Comparison of ENCODE assay signal across 14 cellular contexts in genomic region chr11:102831709-102832492, GRCh38. TPM values are rescaled to one million over a fixed set of nuclear protein-coding genes. Genes with fewer than 3 reads are reported as not detected.
DNase-seq lines count a peak whose midpoint lies in the region; ATAC-seq, FAIRE-seq and TF ChIP-seq lines count a peak whose summit lies in the region.
"Had no signal": no experiment of that assay in that cellular context is flagged by ENCODE, and none has a peak within 500 bp of the region (broad histone marks: within the 10 kb centered on the region; RNA-seq: fewer than 3 reads in every experiment).

No MANE protein-coding gene starts in this region.

- H3K27me3 ChIP-seq in K562 (ENCODE audit: control insufficient read depth in 2 of 2, insufficient read depth in 2 of 2, low read length in 2 of 2) = no peaks in the 10 kb centered on the region
- H3K27me3 ChIP-seq: cardiac muscle cell had no signal

- TF ChIP-seq EP300 in K562 (IDR thresholded peaks at IDR 0.05; ENCODE audit: low read length) = no peak

- peak overlapping the region; percentile 44 to 51 for H3K4me3 Mint-ChIP-seq in activated T-cell treated with anti-CD3 and anti-CD28 coated beads, Interleukin-2, amount 50 U/mL, for 72 hours
- H3K4me3 Mint-ChIP-seq in type B pancreatic cell = peak overlapping the region; percentile 71

- no peaks in the 10 kb centered on the region for H3K36me3 Mint-ChIP-seq in activated T-cell treated with anti-CD3 and anti-CD28 coated beads, Interleukin-2, amount 50 U/mL, for 72 hours (ENCODE audit: insufficient read depth in 2 of 2)
- H3K36me3 Mint-ChIP-seq in type B pancreatic cell = no peaks in the 10 kb centered on the region

- H3K4me1 ChIP-seq in K562 (replicated peaks in 1 of 2; ENCODE audit: control insufficient read depth in 2 of 2, insufficient read depth in 2 of 2, low read length in 2 of 2) = no peaks in the 10 kb centered on the region

- no peak for TF ChIP-seq CTCF in K562 (IDR thresholded peaks at IDR 0.05 in 2 of 3, conservative IDR thresholded peaks at IDR 0.05 in 1 of 3; ENCODE audit: insufficient read depth in 2 of 3, low read depth in 1 of 3, low read length in 3 of 3)
- TF ChIP-seq CTCF in type B pancreatic cell (conservative IDR thresholded peaks at IDR 0.05) = no peak

- no peak for DNase-seq in activated T-cell treated with anti-CD3 and anti-CD28 coated beads, Interleukin-2, amount 50 U/mL, for 72 hours
- DNase-seq in activated T-cell treated with anti-CD3 and anti-CD28 coated beads, Interleukin-2, amount 50 U/mL, for 48 hours = no peak
- no peak for DNase-seq in K562 (ENCODE audit: extremely low read depth in 1 of 4, low spot score in 3 of 4)
- no peak for DNase-seq in left lobe of liver (ENCODE audit: low spot score)
- DNase-seq in type B pancreatic cell (ENCODE audit: extremely low spot score, unreplicated experiment) = no peak
- no peak for DNase-seq in posterior vena cava (ENCODE audit: low spot score)
- DNase-seq: ACHN; Right ventricle myocardium superior; stimulated activated CD4-positive, alpha-beta T cell treated with anti-CD3 and anti-CD28 coated beads, Interleukin-4, amount 100 ng/mL, for 24 hours had no signal

- CTCF ChIA-PET in K562 (lab: Yijun Ruan, JAX; ENCODE audit: low intra/inter-chr PET ratio) = no interaction called here

- no peaks in the 10 kb centered on the region for H3K4me1 Mint-ChIP-seq in activated T-cell treated with anti-CD3 and anti-CD28 coated beads, Interleukin-2, amount 50 U/mL, for 72 hours (ENCODE audit: low read depth)
- peaks cover 10% of the 10 kb centered on the region for H3K4me1 Mint-ChIP-seq in type B pancreatic cell (ENCODE audit: unreplicated experiment)

- H2AFZ ChIP-seq in K562 (ENCODE audit: low read depth, low read length) = 0 out of 2 replicates have a peak overlapping the region, but pooled peaks have one; percentile 16

- H3K9me3 Mint-ChIP-seq in activated T-cell treated with anti-CD3 and anti-CD28 coated beads, Interleukin-2, amount 50 U/mL, for 72 hours = no peaks in the 10 kb centered on the region
- H3K9me3 Mint-ChIP-seq in type B pancreatic cell = no peaks in the 10 kb centered on the region

- no peak for TF ChIP-seq RAD21 in K562 (CRISPR knock-in tag; conservative IDR thresholded peaks at IDR 0.05 in 1 of 2, IDR thresholded peaks at IDR 0.05 in 1 of 2)

- no peaks in the 10 kb centered on the region for H3K9me3 ChIP-seq in K562 (replicated peaks; ENCODE audit: control insufficient read depth, insufficient read depth, low read depth, low read length)

- no peak overlapping the region for H3K27ac ChIP-seq in K562 (ENCODE audit: extremely low read depth, low read depth, low read length)
- H3K27ac ChIP-seq: cardiac muscle cell had no signal

- in situ Hi-C loops in K562 (cut with MboI) = no loop called here

- no peak overlapping the region for H3K4me2 ChIP-seq in K562 (ENCODE audit: insufficient read depth, low read length)

- no peaks in the 10 kb centered on the region for H3K9me1 ChIP-seq in K562 (ENCODE audit: control insufficient read depth, insufficient read depth, low read length)

- WGBS in K562 (ENCODE audit: insufficient coverage, low coverage, missing lambda C conversion rate) = 5% methylated on average over 22 of the region's 22 CpGs

- BruUV-seq in K562 (replicated peaks; lab: Mats Ljungman, UMichigan) = no TSS peak

- H3K9ac ChIP-seq in K562 (ENCODE audit: insufficient read depth in 1 of 2, low read depth in 2 of 2, low read length in 2 of 2) = no peak overlapping the region

- no peaks in the 10 kb centered on the region for H4K20me1 ChIP-seq in K562 (replicated peaks; ENCODE audit: control insufficient read depth, insufficient read depth, low read length)

- no peak for FAIRE-seq in K562 (lab: Jason Lieb, UNC)
- FAIRE-seq: GM18507 had no signal

- no peak overlapping the region for H3K27ac Mint-ChIP-seq in activated T-cell treated with anti-CD3 and anti-CD28 coated beads, Interleukin-2, amount 50 U/mL, for 72 hours
- H3K27ac Mint-ChIP-seq in type B pancreatic cell = no peak overlapping the region

- H3K4me3 ChIP-seq in K562 = no peak overlapping the region
- H3K4me3 ChIP-seq: cardiac muscle cell had no signal

- ATAC-seq in activated T-cell treated with anti-CD3 and anti-CD28 coated beads, Interleukin-2, amount 50 U/mL, for 72 hours (replicated peaks in 1 of 2) = no peak
- ATAC-seq in K562 (no peak), left lobe of liver (peak; percentile 73), GM21576 (IDR thresholded peaks at IDR 0.05; ENCODE audit: unreplicated experiment) (no peak), HG02588 (IDR thresholded peaks at IDR 0.05; ENCODE audit: unreplicated experiment) (no peak)

- intact Hi-C loops in K562 (cut with micrococcal nuclease) (loop anchor here (10.0 kb wide), 1 partner anchor 203 kb away; no protein-coding TSS in a partner anchor), posterior vena cava (cut with DNase I) (no loop called here)

- TF ChIP-seq POLR2A in K562 (conservative IDR thresholded peaks at IDR 0.05) = no peak

- no peaks in the 10 kb centered on the region for H3K79me2 ChIP-seq in K562 (ENCODE audit: control insufficient read depth, insufficient read depth, low read length)

- POLR2A ChIA-PET in K562 (lab: Yijun Ruan, JAX) = no interaction called here

- H3K27me3 Mint-ChIP-seq in activated T-cell treated with anti-CD3 and anti-CD28 coated beads, Interleukin-2, amount 50 U/mL, for 72 hours (ENCODE audit: low read depth) = peaks cover 5% of the 10 kb centered on the region
- peaks cover 14% of the 10 kb centered on the region for H3K27me3 Mint-ChIP-seq in type B pancreatic cell

- H3K36me3 ChIP-seq in K562 (ENCODE audit: control insufficient read depth, insufficient read depth, low read length) = no peaks in the 10 kb centered on the region
- H3K36me3 ChIP-seq: cardiac muscle cell had no signal

RNA-seq across cellular contexts. Expression of gene MMP3, which starts 11.5 kb away (rescaled TPM):
- not detected for total RNA-seq in activated T-cell treated with anti-CD3 and anti-CD28 coated beads, Interleukin-2, amount 50 U/mL, for 72 hours
- total RNA-seq in K562 (2011; cell fraction: chromatin; rRNA removed; ENCODE audit: low replicate concordance) = not detected in 2 replicates
- total RNA-seq in K562 (2011; cell fraction: nucleolus; rRNA removed) = not detected in 2 replicates
- not detected in 2 replicates for total RNA-seq in K562 (2011; cell fraction: nucleoplasm; rRNA removed)
- total RNA-seq in K562 (2014; rRNA removed) (not detected in 2 replicates), K562 (2014; rRNA removed; fragmentation: Illumina TruSeq; extraction: Trizol) (not detected in 2 replicates), K562 (2015; rRNA removed; fragmentation: Illumina TruSeq; extraction: Trizol) (not detected in 2 replicates), K562 (2021) (not detected in 2 replicates), left lobe of liver (not detected), type B pancreatic cell (ENCODE audit: low replicate concordance) (not detected in 2 replicates), posterior vena cava (under 1 TPM; 0.14 to 0.60 TPM)
- polyA plus RNA-seq in K562 (2011; rRNA removed) (not detected in 2 replicates), K562 (2014; fragmentation: Illumina TruSeq; extraction: Trizol) (not detected in 2 replicates), K562 (2014; fragmentation: Nextera tagmentation; extraction: Ambion mirVana) (not detected), K562 (2014; rRNA removed) (not detected in 2 replicates)
- not detected in 2 replicates for polyA plus RNA-seq in K562 (2011; cell fraction: cytosol; rRNA removed)
- polyA plus RNA-seq in K562 (2011; cell fraction: nucleus; rRNA removed) = not detected in 2 replicates
- not detected in 2 replicates for polyA plus RNA-seq in K562 (2012)
- polyA minus RNA-seq in K562 (2011; rRNA and poly(A)+ RNA removed) = not detected in 2 replicates
- not detected in 2 replicates for polyA minus RNA-seq in K562 (2011; cell fraction: cytosol; rRNA and poly(A)+ RNA removed)
- not detected in 2 replicates for polyA minus RNA-seq in K562 (2011; cell fraction: nucleus; rRNA and poly(A)+ RNA removed)
- total RNA-seq: cardiac muscle cell, Right ventricle myocardium superior had no signal
- polyA plus RNA-seq: cardiac muscle cell had no signal

RNA-seq across cellular contexts. Expression of gene MMP1, which starts 33.9 kb away (rescaled TPM):
- not detected for total RNA-seq in activated T-cell treated with anti-CD3 and anti-CD28 coated beads, Interleukin-2, amount 50 U/mL, for 72 hours
- total RNA-seq in K562 (2011; cell fraction: chromatin; rRNA removed; ENCODE audit: low replicate concordance) = 0.26 and 0.42 TPM in 2 replicates
- 0.53 and 0.67 TPM in 2 replicates for total RNA-seq in K562 (2011; cell fraction: nucleolus; rRNA removed)
- total RNA-seq in K562 (2011; cell fraction: nucleoplasm; rRNA removed) = 0.29 and 0.46 TPM in 2 replicates
- total RNA-seq in K562 (2014; rRNA removed) (not detected in 2 replicates), K562 (2014; rRNA removed; fragmentation: Illumina TruSeq; extraction: Trizol) (0.15 TPM in 1 of 2 replicates, not detected in the other), K562 (2015; rRNA removed; fragmentation: Illumina TruSeq; extraction: Trizol) (0.19 and 0.25 TPM in 2 replicates), K562 (2021) (0.18 TPM in 1 of 2 replicates, not detected in the other), left lobe of liver (not detected), type B pancreatic cell (ENCODE audit: low replicate concordance) (6.5 and 14.3 TPM in 2 replicates), posterior vena cava (1 to 10 TPM in 1 of 2 donors, under 1 TPM in 1; 0.46 to 1.4 TPM)
- polyA plus RNA-seq in K562 (2011; rRNA removed) (0.07 and 0.33 TPM in 2 replicates), K562 (2014; fragmentation: Illumina TruSeq; extraction: Trizol) (0.09 and 0.10 TPM in 2 replicates), K562 (2014; fragmentation: Nextera tagmentation; extraction: Ambion mirVana) (under 1 TPM in 1 of 2 experiments, not detected in 1; 0.06 TPM), K562 (2014; rRNA removed) (0.07 TPM in 1 of 2 replicates, not detected in the other)
- polyA plus RNA-seq in K562 (2011; cell fraction: cytosol; rRNA removed) = 0.21 TPM in 1 of 2 replicates, not detected in the other
- polyA plus RNA-seq in K562 (2011; cell fraction: nucleus; rRNA removed) = 0.11 TPM in 1 of 2 replicates, not detected in the other
- polyA plus RNA-seq in K562 (2012) = 0.17 and 1.5 TPM in 2 replicates
- polyA minus RNA-seq in K562 (2011; rRNA and poly(A)+ RNA removed) = 0.18 TPM in 1 of 2 replicates, not detected in the other
- polyA minus RNA-seq in K562 (2011; cell fraction: cytosol; rRNA and poly(A)+ RNA removed) = not detected in 2 replicates
- not detected in 2 replicates for polyA minus RNA-seq in K562 (2011; cell fraction: nucleus; rRNA and poly(A)+ RNA removed)
- total RNA-seq: cardiac muscle cell, lower leg skin, Right ventricle myocardium superior had no signal

RNA-seq across cellular contexts. Expression of gene MMP12, which starts 42.9 kb away (rescaled TPM):
- not detected for total RNA-seq in activated T-cell treated with anti-CD3 and anti-CD28 coated beads, Interleukin-2, amount 50 U/mL, for 72 hours
- not detected in 2 replicates for total RNA-seq in K562 (2011; cell fraction: chromatin; rRNA removed; ENCODE audit: low replicate concordance)
- total RNA-seq in K562 (2011; cell fraction: nucleolus; rRNA removed) = not detected in 2 replicates
- not detected in 2 replicates for total RNA-seq in K562 (2011; cell fraction: nucleoplasm; rRNA removed)
- total RNA-seq in K562 (2014; rRNA removed) = not detected in 2 replicates
- not detected in 2 replicates for total RNA-seq in K562 (2014; rRNA removed; fragmentation: Illumina TruSeq; extraction: Trizol)
- total RNA-seq in K562 (2015; rRNA removed; fragmentation: Illumina TruSeq; extraction: Trizol) = not detected in 2 replicates
- not detected in 2 replicates for total RNA-seq in K562 (2021)
- polyA plus RNA-seq in K562 (2011; rRNA removed) = not detected in 2 replicates
- polyA plus RNA-seq in K562 (2011; cell fraction: cytosol; rRNA removed) = not detected in 2 replicates
- polyA plus RNA-seq in K562 (2011; cell fraction: nucleus; rRNA removed) = not detected in 2 replicates
- polyA plus RNA-seq in K562 (2012) = not detected in 2 replicates
- polyA plus RNA-seq in K562 (2014; fragmentation: Illumina TruSeq; extraction: Trizol) = not detected in 2 replicates
- not detected for polyA plus RNA-seq in K562 (2014; fragmentation: Nextera tagmentation; extraction: Ambion mirVana)
- polyA plus RNA-seq in K562 (2014; rRNA removed) = not detected in 2 replicates
- polyA minus RNA-seq in K562 (2011; rRNA and poly(A)+ RNA removed) = not detected in 2 replicates
- polyA minus RNA-seq in K562 (2011; cell fraction: cytosol; rRNA and poly(A)+ RNA removed) = not detected in 2 replicates
- not detected in 2 replicates for polyA minus RNA-seq in K562 (2011; cell fraction: nucleus; rRNA and poly(A)+ RNA removed)
- not detected for total RNA-seq in left lobe of liver
- 0.27 TPM in 1 of 2 replicates, not detected in the other for total RNA-seq in type B pancreatic cell (ENCODE audit: low replicate concordance)
- not detected for total RNA-seq in posterior vena cava
- total RNA-seq: cardiac muscle cell, Right ventricle myocardium superior had no signal
- polyA plus RNA-seq: cardiac muscle cell had no signal

RNA-seq across cellular contexts. Expression of gene MMP10, which starts 51.5 kb away (rescaled TPM):
- 1 to 10 TPM in 1 of 2 donors, not detected in 1; 1.2 TPM for total RNA-seq in activated T-cell treated with anti-CD3 and anti-CD28 coated beads, Interleukin-2, amount 50 U/mL, for 72 hours
- not detected in 2 replicates for total RNA-seq in K562 (2011; cell fraction: chromatin; rRNA removed; ENCODE audit: low replicate concordance)
- total RNA-seq in K562 (2011; cell fraction: nucleolus; rRNA removed) = not detected in 2 replicates
- not detected in 2 replicates for total RNA-seq in K562 (2011; cell fraction: nucleoplasm; rRNA removed)
- total RNA-seq in K562 (2014; rRNA removed) = not detected in 2 replicates
- not detected in 2 replicates for total RNA-seq in K562 (2014; rRNA removed; fragmentation: Illumina TruSeq; extraction: Trizol)
- total RNA-seq in K562 (2015; rRNA removed; fragmentation: Illumina TruSeq; extraction: Trizol) = not detected in 2 replicates
- total RNA-seq in K562 (2021) = not detected in 2 replicates
- not detected in 2 replicates for polyA plus RNA-seq in K562 (2011; rRNA removed)
- polyA plus RNA-seq in K562 (2011; cell fraction: cytosol; rRNA removed) = 0.10 TPM in 1 of 2 replicates, not detected in the other
- polyA plus RNA-seq in K562 (2011; cell fraction: nucleus; rRNA removed) = not detected in 2 replicates
- 0.14 TPM in 1 of 2 replicates, not detected in the other for polyA plus RNA-seq in K562 (2012)
- not detected in 2 replicates for polyA plus RNA-seq in K562 (2014; fragmentation: Illumina TruSeq; extraction: Trizol)
- polyA plus RNA-seq in K562 (2014; fragmentation: Nextera tagmentation; extraction: Ambion mirVana) = not detected
- polyA plus RNA-seq in K562 (2014; rRNA removed) = 0.15 TPM in 1 of 2 replicates, not detected in the other
- 0.28 TPM in 1 of 2 replicates, not detected in the other for polyA minus RNA-seq in K562 (2011; rRNA and poly(A)+ RNA removed)
- polyA minus RNA-seq in K562 (2011; cell fraction: cytosol; rRNA and poly(A)+ RNA removed) = not detected in 2 replicates
- polyA minus RNA-seq in K562 (2011; cell fraction: nucleus; rRNA and poly(A)+ RNA removed) = not detected in 2 replicates
- total RNA-seq in left lobe of liver = not detected
- 0.71 and 2.0 TPM in 2 replicates for total RNA-seq in type B pancreatic cell (ENCODE audit: low replicate concordance)
- not detected for total RNA-seq in posterior vena cava
- total RNA-seq: cardiac muscle cell, lower leg skin, Right ventricle myocardium superior had no signal
- polyA plus RNA-seq: cardiac muscle cell had no signal
